In genomic region chr17:16215965-16216316, GRCh38 we compare ENCODE assay signal across 8 cellular contexts. TPM values are rescaled to one million over a fixed set of nuclear protein-coding genes. Genes with fewer than 3 reads are reported as not detected.
DNase-seq lines count a peak whose midpoint lies in the region; ATAC-seq and TF ChIP-seq lines count a peak whose summit lies in the region.

No MANE protein-coding gene starts in this region.

- H3K4me1 Mint-ChIP-seq in CD8-positive, alpha-beta T cell (ENCODE audit: low read depth): peaks cover 55% of the 10 kb centered on the region
- peaks cover 26% of the 10 kb centered on the region for H3K4me1 Mint-ChIP-seq in endothelial cell (ENCODE audit: unreplicated experiment)

- CTCF ChIA-PET in CD8-positive, alpha-beta T cell (lab: Charles Lee): interaction anchor here (0.9 to 1.0 kb wide), 3 partner anchors 27 to 137 kb away, joined by 3 read pairs; partner anchors contain the start of gene CENPV

- peak in 4 of 7 experiments; percentile 9 to 54 (median 24) for DNase-seq in CD8-positive, alpha-beta T cell
- no peak for DNase-seq in HFF-Myc (ENCODE audit: extremely low read depth, low read depth)
- DNase-seq in SW480 (ENCODE audit: low spot score): peak; percentile 59
- no peak for DNase-seq in endothelial cell (ENCODE audit: low spot score)
- peak in 1 of 2 donors; percentile 53 for DNase-seq in upper lobe of left lung
- DNase-seq in SKM-1 treated with dmso at 0.1 percent for 144 hours (lab: John Stamatoyannopoulos, UW; ENCODE audit: unreplicated experiment): no peak

- no peak for ATAC-seq in CD8-positive, alpha-beta T cell
- peak; percentile 36 to 68 for ATAC-seq in upper lobe of left lung (ENCODE audit: low FRiP score in 2 of 2)
- ATAC-seq in HG02571 (IDR thresholded peaks at IDR 0.05; ENCODE audit: unreplicated experiment): no peak

- peaks cover 44% of the 10 kb centered on the region for H3K4me1 ChIP-seq in CD8-positive, alpha-beta T cell (ENCODE audit: insufficient read depth, low read length)
- H3K4me1 ChIP-seq in mononuclear cell (ENCODE audit: insufficient read depth, low read length): peaks cover 37% of the 10 kb centered on the region
- H3K4me1 ChIP-seq in upper lobe of left lung: peaks cover 32 to 56% (median 44%) of the 10 kb centered on the region in 4 donors

- H3K27ac Mint-ChIP-seq in CD8-positive, alpha-beta T cell: peak overlapping the region; percentile 77
- H3K27ac Mint-ChIP-seq in endothelial cell (ENCODE audit: unreplicated experiment): peak overlapping the region; percentile 86

- WGBS in upper lobe of left lung, 2 donors: 32 to 45% methylated on average over 13 to 21 of the region's 22 CpGs

- H3K4me3 ChIP-seq in CD8-positive, alpha-beta T cell (ENCODE audit: low read depth, low read length): peak overlapping the region; percentile 70
- peak overlapping the region; percentile 94 for H3K4me3 ChIP-seq in HFF-Myc (replicated peaks; ENCODE audit: low read depth, low read length)
- H3K4me3 ChIP-seq in mononuclear cell (ENCODE audit: low read length): peak overlapping the region; percentile 96
- H3K4me3 ChIP-seq in upper lobe of left lung: peak overlapping the region; percentile 59 to 95 (median 90)

- peaks cover 13% of the 10 kb centered on the region for H3K36me3 Mint-ChIP-seq in CD8-positive, alpha-beta T cell
- H3K36me3 Mint-ChIP-seq in endothelial cell (ENCODE audit: low read depth, unreplicated experiment): no peaks in the 10 kb centered on the region

- no peaks in the 10 kb centered on the region for H3K27me3 Mint-ChIP-seq in CD8-positive, alpha-beta T cell (ENCODE audit: low read depth)
- H3K27me3 Mint-ChIP-seq in endothelial cell (ENCODE audit: unreplicated experiment): peaks cover 3% of the 10 kb centered on the region

- POLR2A ChIA-PET in CD8-positive, alpha-beta T cell (lab: Charles Lee): interaction anchor here (0.7 to 1.3 kb wide), 4 partner anchors 13 to 221 kb away, joined by 3 to 6 read pairs (median 4); partner anchors contain the start of gene UBB

- H3K9me3 Mint-ChIP-seq in CD8-positive, alpha-beta T cell: no peaks in the 10 kb centered on the region
- no peaks in the 10 kb centered on the region for H3K9me3 Mint-ChIP-seq in endothelial cell (ENCODE audit: unreplicated experiment)

- H3K27me3 ChIP-seq in CD8-positive, alpha-beta T cell (ENCODE audit: insufficient read depth, low read length): no peaks in the 10 kb centered on the region
- H3K27me3 ChIP-seq in mononuclear cell (ENCODE audit: insufficient read depth, low read length) (no peaks in the 10 kb centered on the region), upper lobe of left lung (no peaks in the 10 kb centered on the region)

- H3K27ac ChIP-seq in CD8-positive, alpha-beta T cell (ENCODE audit: low read depth, low read length): peak overlapping the region; percentile 71
- peak overlapping the region; percentile 95 to 98 (median 96) for H3K27ac ChIP-seq in upper lobe of left lung

- peak overlapping the region; percentile 93 for H3K4me3 Mint-ChIP-seq in CD8-positive, alpha-beta T cell
- H3K4me3 Mint-ChIP-seq in endothelial cell (ENCODE audit: unreplicated experiment): peak overlapping the region; percentile 83

- no peak for TF ChIP-seq POLR2A in upper lobe of left lung (IDR thresholded peaks at IDR 0.05)

- TF ChIP-seq CTCF in CD8-positive, alpha-beta T cell (IDR thresholded peaks at IDR 0.05): no peak
- TF ChIP-seq CTCF in HFF-Myc (IDR thresholded peaks at IDR 0.05; ENCODE audit: low read depth, low read length, missing control alignments) (no peak), endothelial cell (IDR thresholded peaks at IDR 0.05; ENCODE audit: unreplicated experiment) (no peak), upper lobe of left lung (IDR thresholded peaks at IDR 0.05) (no peak)

- TF ChIP-seq EP300 in upper lobe of left lung (IDR thresholded peaks at IDR 0.05): no peak

- H3K9me3 ChIP-seq in CD8-positive, alpha-beta T cell (ENCODE audit: low read length): no peaks in the 10 kb centered on the region
- H3K9me3 ChIP-seq in mononuclear cell (ENCODE audit: low read depth, low read length) (no peaks in the 10 kb centered on the region), upper lobe of left lung (no peaks in the 10 kb centered on the region)

- no peaks in the 10 kb centered on the region for H3K36me3 ChIP-seq in CD8-positive, alpha-beta T cell (ENCODE audit: insufficient read depth, low read length)
- no peaks in the 10 kb centered on the region for H3K36me3 ChIP-seq in upper lobe of left lung

- intact Hi-C loops in CD8-positive, alpha-beta T cell (cut with DNase I, micrococcal nuclease): loop anchor here (2.0 to 10.0 kb wide), 5 partner anchors 71 to 319 kb away; partner anchors contain the start of gene CENPV (in 2 of the 2)

RNA-seq across cellular contexts. Expression of gene NCOR1, which starts 0.6 kb away (rescaled TPM):
- 100 to 1,000 TPM; 119 TPM for total RNA-seq in CD8-positive, alpha-beta T cell
- total RNA-seq in endothelial cell (ENCODE audit: unreplicated experiment) (104 TPM), mononuclear cell (162 TPM), upper lobe of left lung (100 to 1,000 TPM; 111 to 301 (median 147) TPM)

RNA-seq across cellular contexts. Expression of gene PIGL, which starts 1.1 kb away (rescaled TPM):
- 10 to 100 TPM; 36.7 to 40.9 TPM for total RNA-seq in CD8-positive, alpha-beta T cell
- 23.1 TPM for total RNA-seq in endothelial cell (ENCODE audit: unreplicated experiment)
- total RNA-seq in mononuclear cell: 30.0 TPM
- 100 to 1,000 TPM in 1 of 6 donors, 10 to 100 TPM in 5; 20.8 to 207 (median 53.1) TPM for total RNA-seq in upper lobe of left lung

Comparison
In these comparisons a context has a peak if more than half of its experiments do, and no peak if none do; other contexts are left out.
1. ATAC-seq: peak in upper lobe of left lung (2 of 2); none in CD8-positive, alpha-beta T cell (single experiment) and HG02571 (single experiment).
2. DNase-seq: peak in CD8-positive, alpha-beta T cell (4 of 7) and SW480 (single experiment); none in HFF-Myc (single experiment), endothelial cell (single experiment) and SKM-1 treated with dmso at 0.1 percent for 144 hours (single experiment).
3. Peak in every context shown above with its lines, with median percentiles within 50 percentile points of each other: H3K4me3 ChIP-seq.